7 cellular contexts compared by ENCODE assay signal in the genomic region with DNA sequence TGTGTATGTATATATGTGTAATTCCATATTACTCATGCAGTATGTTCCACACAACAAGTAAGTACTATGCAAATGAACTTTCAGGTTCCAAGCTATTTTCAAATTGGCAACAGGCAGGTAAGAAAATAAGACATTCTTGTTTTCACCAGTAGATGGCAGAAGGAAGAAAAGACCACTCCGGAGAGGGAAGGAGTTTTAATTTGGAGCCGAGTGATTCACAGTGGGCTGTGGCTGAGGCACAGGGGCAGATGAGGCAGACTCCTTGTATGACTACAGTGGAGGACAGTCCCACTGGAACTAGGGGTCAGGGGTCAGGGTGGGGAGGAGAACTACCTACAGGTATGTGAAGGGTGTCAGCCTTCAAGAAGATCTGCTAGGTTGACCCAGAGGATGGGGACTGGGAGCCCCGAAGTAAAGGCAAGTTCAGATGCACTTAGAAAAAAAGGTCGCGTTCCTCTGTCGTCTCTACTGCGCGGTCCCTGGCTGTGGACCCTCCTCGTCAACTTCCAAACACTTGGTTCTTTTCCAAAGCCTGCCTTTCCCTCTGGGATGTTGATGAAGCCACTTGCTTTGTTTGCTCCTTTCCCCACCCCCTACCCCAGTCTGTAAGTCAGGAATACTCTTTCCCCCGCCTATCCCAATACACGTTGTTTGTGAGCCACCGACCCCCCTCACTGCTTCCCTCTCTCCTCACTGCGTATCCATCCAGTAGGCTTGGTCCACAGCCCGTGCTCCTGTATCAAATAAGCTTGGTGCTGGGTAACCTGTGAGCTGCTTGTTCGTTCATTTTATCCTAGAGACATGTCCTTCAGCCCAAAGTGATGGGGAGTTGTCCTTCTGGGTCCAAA. TPM values are rescaled to one million over a fixed set of nuclear protein-coding genes. Genes with fewer than 3 reads are reported as not detected.
DNase-seq lines count a peak whose midpoint lies in the region; ATAC-seq and TF ChIP-seq lines count a peak whose summit lies in the region.

No MANE protein-coding gene starts in this region.

- intact Hi-C loops in PC-9 (cut with micrococcal nuclease; ENCODE audit: unreplicated experiment) (loop anchor here (1.0 kb wide), 3 partner anchors 24 to 142 kb away; partner anchors contain the start of gene DDX47), Right ventricle myocardium superior (cut with DNase I) (no loop called here)

- H3K9me3 ChIP-seq in PC-9 (ENCODE audit: insufficient read depth, low read depth), result no peaks in the 10 kb centered on the region

- H3K27ac ChIP-seq in PC-9, result peak overlapping the region; percentile 99

- H3K4me3 ChIP-seq in PC-9, result no peak overlapping the region

- peaks cover 97% of the 10 kb centered on the region for H3K4me1 ChIP-seq in PC-9 (replicated peaks; ENCODE audit: insufficient read depth)

- DNase-seq in PC-9, result peak; percentile 74 to 85
- DNase-seq in activated effector memory CD4-positive, alpha-beta T cell treated with anti-CD3 and anti-CD28 coated beads, Interleukin-2, amount 50 U/mL, for 16 hours, result peak; percentile 75
- no peak for DNase-seq in Right ventricle myocardium superior
- peak; percentile 33 for DNase-seq in pulmonary artery endothelial cell (ENCODE audit: low read depth, low spot score)
- DNase-seq in T-helper 9 cell, result no peak

- no peaks in the 10 kb centered on the region for H3K27me3 ChIP-seq in PC-9 (ENCODE audit: insufficient read depth, low read depth)

- peaks cover 33% of the 10 kb centered on the region for H3K79me2 ChIP-seq in PC-9 (ENCODE audit: low read depth)

- TSS peak; percentile 26 for BruUV-seq in PC-9 (replicated peaks; lab: Mats Ljungman, UMichigan)

- H3F3A ChIP-seq in PC-9 (ENCODE audit: insufficient read depth, low read depth), result peaks cover 84% of the 10 kb centered on the region

- H4K20me1 ChIP-seq in PC-9 (ENCODE audit: insufficient read depth), result no peaks in the 10 kb centered on the region

- POLR2A ChIA-PET in PC-9 (lab: Charles Lee; ENCODE audit: unreplicated experiment), result interaction anchor here (0.6 to 4.7 kb wide), 17 partner anchors 12 to 207 kb away, joined by 3 to 103 read pairs (median 6); partner anchors contain the start of gene GPRC5A

- CTCF ChIA-PET in PC-9 (lab: Charles Lee), result interaction anchor here (0.6 to 2.7 kb wide), 18 partner anchors 14 to 365 kb away, joined by 3 to 21 read pairs (median 5); partner anchors contain the start of genes DDX47 and GPRC5A

- H2AFZ ChIP-seq in PC-9, result no peak overlapping the region

- ATAC-seq in HG03520 (IDR thresholded peaks at IDR 0.05; ENCODE audit: unreplicated experiment), result peak; percentile 63
- ATAC-seq in Right ventricle myocardium superior (ENCODE audit: poor library complexity), result peak; percentile 57

- H3K4me2 ChIP-seq in PC-9, result peak overlapping the region; percentile 71

- peak; percentile 41; the same call in 1 of the 2 replicates for TF ChIP-seq CTCF in GM12874 (IDR thresholded peaks at IDR 0.05; ENCODE audit: insufficient read depth, low read depth, low read length)
- TF ChIP-seq CTCF in PC-9 (conservative IDR thresholded peaks at IDR 0.05), result peak; percentile 80

- peaks cover 41% of the 10 kb centered on the region for H3K36me3 ChIP-seq in PC-9 (ENCODE audit: low read depth)

- H3K9me2 ChIP-seq in PC-9 (ENCODE audit: insufficient read depth), result no peaks in the 10 kb centered on the region

RNA-seq across cellular contexts. Expression of gene DDX47, which starts 24.1 kb away (rescaled TPM):
- total RNA-seq in PC-9 (2021) (192 and 196 TPM in 2 replicates), Right ventricle myocardium superior (24.9 TPM), pulmonary artery endothelial cell (66.1 and 90.0 TPM in 2 replicates)

RNA-seq across cellular contexts. Expression of gene APOLD1, which starts 51.8 kb away (rescaled TPM):
- total RNA-seq in PC-9 (2021), result 23.3 and 24.9 TPM in 2 replicates
- total RNA-seq in Right ventricle myocardium superior, result 18.8 TPM
- total RNA-seq in pulmonary artery endothelial cell, result 3.8 and 5.6 TPM in 2 replicates

RNA-seq across cellular contexts. Expression of gene GPRC5A, which starts 54.1 kb away (rescaled TPM):
- total RNA-seq in PC-9 (2021) (468 and 642 TPM in 2 replicates), Right ventricle myocardium superior (2.0 TPM), pulmonary artery endothelial cell (10.4 and 15.1 TPM in 2 replicates)

Comparison
In these comparisons a context has a peak if more than half of its experiments do, and no peak if none do; other contexts are left out.
1. DNase-seq: peak in PC-9 (2 of 2), activated effector memory CD4-positive, alpha-beta T cell treated with anti-CD3 and anti-CD28 coated beads, Interleukin-2, amount 50 U/mL, for 16 hours (single experiment) and pulmonary artery endothelial cell (single experiment); none in Right ventricle myocardium superior (single experiment) and T-helper 9 cell (single experiment).
2. RNA of gene GPRC5A, which starts 54.1 kb away (total RNA-seq): 468 to 642 TPM in PC-9; 10.4 to 15.1 TPM in pulmonary artery endothelial cell and 2.0 TPM in Right ventricle myocardium superior (single experiment); every median in the first group is over 10 times any median in the second.